ENCODE assay signal across 8 cellular contexts in genomic region chr11:35412285-35412684, GRCh38. TPM values are rescaled to one million over a fixed set of nuclear protein-coding genes. Genes with fewer than 3 reads are reported as not detected.
A peak's percentile ranks its signal among the peaks of the same experiment; 100 is the strongest.
DNase-seq lines count a peak whose midpoint lies in the region; ATAC-seq and TF ChIP-seq lines count a peak whose summit lies in the region.

No MANE protein-coding gene starts in this region.

- no peak overlapping the region for H3K27ac ChIP-seq in heart left ventricle
- H3K27ac ChIP-seq in dorsolateral prefrontal cortex, result peak overlapping the region in 8 of 59 donors; percentile 9 to 60 (median 36)
- H3K27ac ChIP-seq in sigmoid colon, result no peak overlapping the region

- H3K4me3 ChIP-seq in heart left ventricle (no peak overlapping the region), dorsolateral prefrontal cortex (peak overlapping the region in 15 of 59 donors; percentile 1 to 78 (median 19)), sigmoid colon (no peak overlapping the region)

- no peaks in the 10 kb centered on the region for H3K36me3 Mint-ChIP-seq in type B pancreatic cell

- no peak for TF ChIP-seq EP300 in sigmoid colon (IDR thresholded peaks at IDR 0.05)

- no peaks in the 10 kb centered on the region for H3K9me3 Mint-ChIP-seq in type B pancreatic cell

- H3K4me1 ChIP-seq in heart left ventricle (peaks cover 0 to 5% (median 0%) of the 10 kb centered on the region in 12 donors), sigmoid colon (no peaks in the 10 kb centered on the region)

- peaks cover 45% of the 10 kb centered on the region for H3K27me3 Mint-ChIP-seq in type B pancreatic cell

- no peaks in the 10 kb centered on the region for H3K9me3 ChIP-seq in heart left ventricle
- H3K9me3 ChIP-seq in sigmoid colon, result no peaks in the 10 kb centered on the region

- no peak overlapping the region for H3K4me3 Mint-ChIP-seq in type B pancreatic cell

- intact Hi-C loops in heart left ventricle (cut with DNase I) (loop anchor here in 1 of 10 donors (10.0 kb wide), 1 partner anchor 897 kb away; the partner anchor contains the start of gene ELF5), Right ventricle myocardium inferior (cut with DNase I) (no loop called here), dorsolateral prefrontal cortex (cut with DNase I) (no loop called here), sigmoid colon (cut with DNase I) (no loop called here)

- 62 to 69% (median 64%) methylated on average over 2 of the region's 2 CpGs for WGBS in heart left ventricle, 4 donors
- WGBS in sigmoid colon, 2 donors, result 61 to 67% methylated on average over 2 of the region's 2 CpGs

- no peaks in the 10 kb centered on the region for H3K4me1 Mint-ChIP-seq in type B pancreatic cell (ENCODE audit: unreplicated experiment)

- H3K27ac Mint-ChIP-seq in type B pancreatic cell, result no peak overlapping the region

- H3K36me3 ChIP-seq in heart left ventricle (no peaks in the 10 kb centered on the region), sigmoid colon (no peaks in the 10 kb centered on the region)

- TF ChIP-seq POLR2A in heart left ventricle (IDR thresholded peaks at IDR 0.05) (no peak), sigmoid colon (IDR thresholded peaks at IDR 0.05) (no peak)

- ATAC-seq in heart left ventricle, result no peak
- ATAC-seq in Right ventricle myocardium inferior, result no peak
- no peak for ATAC-seq in HG03565 (IDR thresholded peaks at IDR 0.05; ENCODE audit: unreplicated experiment)

- H3K27me3 ChIP-seq in heart left ventricle (peaks cover 0 to 35% (median 0%) of the 10 kb centered on the region in 9 donors), dorsolateral prefrontal cortex (peaks cover 0 to 16% (median 0%) of the 10 kb centered on the region in 45 donors), sigmoid colon (peaks cover 0 to 6% (median 6%) of the 10 kb centered on the region in 3 donors)

- DNase-seq in heart left ventricle (no peak), Right ventricle myocardium inferior (ENCODE audit: missing footprints) (no peak), NCI-H2227 (lab: John Stamatoyannopoulos, UW; ENCODE audit: unreplicated experiment) (peak; percentile 48), dorsolateral prefrontal cortex (no peak), type B pancreatic cell (ENCODE audit: extremely low spot score, unreplicated experiment) (no peak), GOT3 (lab: John Stamatoyannopoulos, UW) (no peak), sigmoid colon (no peak)

- TF ChIP-seq CTCF in heart left ventricle (IDR thresholded peaks at IDR 0.05) (peak in 9 of 12 donors; percentile 20 to 48 (median 27)), dorsolateral prefrontal cortex (IDR thresholded peaks at IDR 0.05 in 54 of 56, conservative IDR thresholded peaks at IDR 0.05 in 2 of 56; ENCODE audit: low read depth in 1 of 56, partially characterized antibody in 56 of 56) (peak in 53 of 56 donors; percentile 15 to 59 (median 44)), type B pancreatic cell (conservative IDR thresholded peaks at IDR 0.05) (peak; percentile 73), sigmoid colon (IDR thresholded peaks at IDR 0.05) (no peak)

RNA-seq across cellular contexts. Expression of gene SLC1A2, which starts 7.1 kb away (rescaled TPM):
- total RNA-seq in heart left ventricle (10 to 100 TPM in 3 of 9 donors, 1 to 10 TPM in 6; 2.4 to 23.5 (median 6.3) TPM), Right ventricle myocardium inferior (3.8 TPM), dorsolateral prefrontal cortex (1,000 to 10,000 TPM in 105 of 120 experiments, 100 to 1,000 TPM in 15; 500 to 4,588 (median 1,344) TPM), type B pancreatic cell (ENCODE audit: low replicate concordance) (1.9 and 7.4 TPM in 2 replicates), sigmoid colon (1 to 10 TPM in 2 of 4 donors, under 1 TPM in 2; 0.14 to 2.2 (median 1.2) TPM)
- polyA plus RNA-seq in heart left ventricle (1 to 10 TPM in 1 of 2 donors, under 1 TPM in 1; 0.80 to 2.0 TPM), sigmoid colon (under 1 TPM in 2 of 3 donors, not detected in 1; 0.23 to 0.60 TPM)

Comparison
In these comparisons a context has a peak if more than half of its experiments do, and no peak if none do; other contexts are left out.
1. CTCF ChIP-seq: peak in heart left ventricle (9 of 12), dorsolateral prefrontal cortex (53 of 56) and type B pancreatic cell (single experiment); none in sigmoid colon (0 of 4).
2. RNA of gene SLC1A2, which starts 7.1 kb away (total RNA-seq): 500 to 4,588 TPM in dorsolateral prefrontal cortex; 1.9 to 7.4 TPM in type B pancreatic cell, 2.4 to 23.5 TPM in heart left ventricle, 3.8 TPM in Right ventricle myocardium inferior (single experiment) and 0.14 to 2.2 TPM in sigmoid colon; every median in the first group is over 10 times any median in the second.